Comparison of ENCODE assay signal across 25 cellular contexts in genomic region chr21:38504056-38504455, GRCh38. TPM values are rescaled to one million over a fixed set of nuclear protein-coding genes. Genes with fewer than 3 reads are reported as not detected.
DNase-seq lines count a peak whose midpoint lies in the region; ATAC-seq and TF ChIP-seq lines count a peak whose summit lies in the region.
"Had no signal": no experiment of that assay in that cellular context is flagged by ENCODE, and none has a peak within 500 bp of the region (broad histone marks: within the 10 kb centered on the region; RNA-seq: fewer than 3 reads in every experiment).

No MANE protein-coding gene starts in this region.

- H3K9me3 ChIP-seq in breast epithelium = no peaks in the 10 kb centered on the region
- H3K9me3 ChIP-seq in mesenchymal stem cell (ENCODE audit: control insufficient read depth, low read length) = no peaks in the 10 kb centered on the region
- H3K9me3 ChIP-seq in upper lobe of right lung = no peaks in the 10 kb centered on the region
- H3K9me3 ChIP-seq: SJCRH30 had no signal

- no peaks in the 10 kb centered on the region for H3K27me3 Mint-ChIP-seq in MCF 10A (ENCODE audit: insufficient read depth, unreplicated experiment)
- H3K27me3 Mint-ChIP-seq in endothelial cell (ENCODE audit: unreplicated experiment) = peaks cover 3% of the 10 kb centered on the region

- no peak for TF ChIP-seq POLR2A in breast epithelium (IDR thresholded peaks at IDR 0.05)

- no peak for DNase-seq in breast epithelium (ENCODE audit: low spot score in 2 of 2)
- DNase-seq in MCF 10A (ENCODE audit: unreplicated experiment) = no peak
- no peak for DNase-seq in endothelial cell (ENCODE audit: low spot score)
- DNase-seq in mesenchymal stem cell = no peak
- DNase-seq in upper lobe of right lung = no peak
- DNase-seq in COLO829 (ENCODE audit: low spot score) = no peak
- DNase-seq in GM20000 (ENCODE audit: low spot score) = no peak
- DNase-seq: activated CD4-positive, CD25-positive, alpha-beta regulatory T cell; activated CD8-positive, alpha-beta memory T cell treated with anti-CD3 and anti-CD28 coated beads for 24 hours; activated naive CD8-positive, alpha-beta T cell treated with anti-CD3 and anti-CD28 coated beads for 36 hours; effector memory CD8-positive, alpha-beta T cell; GDM1; Karpas-422; NCI-H1092; SJCRH30; small intestine; stimulated activated CD4-positive, alpha-beta T cell treated with anti-CD3 and anti-CD28 coated beads, Interleukin-4, amount 100 ng/mL, for 4 hours; substantia nigra had no signal

- H3K4ac ChIP-seq in mesenchymal stem cell (ENCODE audit: low read depth in 1 of 2, low read length in 2 of 2) = no peak overlapping the region

- no peak overlapping the region for H2BK120ac ChIP-seq in mesenchymal stem cell (ENCODE audit: low read depth, low read length)

- no peak overlapping the region for H2BK15ac ChIP-seq in mesenchymal stem cell (ENCODE audit: low read depth, poor library complexity, severe bottlenecking)

- POLR2A ChIA-PET in MCF 10A (lab: Yijun Ruan, JAX) = interaction anchor here (1.8 kb wide), 1 partner anchor 25 kb away, joined by 5 read pairs; no protein-coding TSS in a partner anchor

- TF ChIP-seq CTCF in breast epithelium (IDR thresholded peaks at IDR 0.05) (no peak), MCF 10A (IDR thresholded peaks at IDR 0.05; ENCODE audit: unreplicated experiment) (no peak), endothelial cell (IDR thresholded peaks at IDR 0.05; ENCODE audit: unreplicated experiment) (no peak), upper lobe of right lung (IDR thresholded peaks at IDR 0.05) (no peak), GM20000 (IDR thresholded peaks at IDR 0.05; ENCODE audit: extremely low read depth, missing control alignments) (no peak)

- no peak overlapping the region for H2AFZ ChIP-seq in mesenchymal stem cell (ENCODE audit: low read depth, low read length)
- H2AFZ ChIP-seq: parathyroid adenoma had no signal

- H3K4me2 ChIP-seq in mesenchymal stem cell (ENCODE audit: low read length, poor library complexity, severe bottlenecking) = no peak overlapping the region

- H3K27ac ChIP-seq in breast epithelium (peak overlapping the region; percentile 27 to 76), mesenchymal stem cell (ENCODE audit: low read length, poor library complexity, severe bottlenecking) (no peak overlapping the region), upper lobe of right lung (peak overlapping the region; percentile 72)
- H3K27ac ChIP-seq: cardiac muscle cell, parathyroid adenoma, SJCRH30 had no signal

- H2BK12ac ChIP-seq in mesenchymal stem cell (ENCODE audit: low read length in 2 of 2) = no peak overlapping the region

- H3K36me3 Mint-ChIP-seq in MCF 10A (ENCODE audit: insufficient read depth, unreplicated experiment) (no peaks in the 10 kb centered on the region), endothelial cell (ENCODE audit: low read depth, unreplicated experiment) (no peaks in the 10 kb centered on the region)
- H3K36me3 Mint-ChIP-seq: activated naive CD8-positive, alpha-beta T cell treated with anti-CD3 and anti-CD28 coated beads for 36 hours; CD14-positive monocyte had no signal

- H3K27me3 ChIP-seq in breast epithelium (no peaks in the 10 kb centered on the region), mesenchymal stem cell (ENCODE audit: control insufficient read depth in 1 of 2, insufficient read depth in 1 of 2, low read length in 2 of 2) (peaks cover 0 to 6% of the 10 kb centered on the region in 2 experiments), upper lobe of right lung (no peaks in the 10 kb centered on the region)
- H3K27me3 ChIP-seq: cardiac muscle cell had no signal

- CTCF ChIA-PET in MCF 10A (lab: Yijun Ruan, JAX) = interaction anchor here (0.6 to 2.2 kb wide), 6 partner anchors 164 to 634 kb away, joined by 3 to 11 read pairs (median 4); no protein-coding TSS in a partner anchor

- 84% methylated on average over 2 of the region's 2 CpGs for WGBS in mesenchymal stem cell

- H3K14ac ChIP-seq in mesenchymal stem cell (ENCODE audit: low read length in 2 of 2) = no peak overlapping the region

- no peaks in the 10 kb centered on the region for H3K79me1 ChIP-seq in mesenchymal stem cell (replicated peaks; ENCODE audit: low read length, poor library complexity, severe bottlenecking)

- no peak overlapping the region for H3K27ac Mint-ChIP-seq in MCF 10A (ENCODE audit: low read depth, unreplicated experiment)
- H3K27ac Mint-ChIP-seq in endothelial cell (ENCODE audit: unreplicated experiment) = peak overlapping the region; percentile 54
- H3K27ac Mint-ChIP-seq: activated naive CD8-positive, alpha-beta T cell treated with anti-CD3 and anti-CD28 coated beads for 36 hours; CD14-positive monocyte; effector memory CD8-positive, alpha-beta T cell; T-helper 2 cell treated with Interferon-gamma antibody and Interleukin-4, amounts not matched to agents 5 μg/mL and 100 μg/mL, for 36 hours had no signal

- H3K4me3 ChIP-seq in breast epithelium (peak overlapping the region; percentile 12 to 49 (median 19)), mesenchymal stem cell (ENCODE audit: insufficient read depth in 1 of 2, low read depth in 1 of 2, low read length in 2 of 2) (peak overlapping the region in 1 of 2 experiments; percentile 9), upper lobe of right lung (peak overlapping the region; percentile 38)
- H3K4me3 ChIP-seq: cardiac muscle cell, SJCRH30 had no signal

- intact Hi-C loops in breast epithelium (cut with DNase I; ENCODE audit: low total_unique reads) (no loop called here), MCF 10A (cut with micrococcal nuclease) (loop anchor here (2.0 to 10.0 kb wide), 2 partner anchors 141 to 301 kb away; partner anchors contain the start of gene ETS2), upper lobe of right lung (cut with DNase I) (loop anchor here (10.0 kb wide), 1 partner anchor 641 kb away; no protein-coding TSS in a partner anchor)

- H3K4me1 ChIP-seq in breast epithelium = peaks cover 0 to 2% of the 10 kb centered on the region in 2 donors
- peaks cover 4% of the 10 kb centered on the region for H3K4me1 ChIP-seq in mesenchymal stem cell (ENCODE audit: control insufficient read depth, insufficient read depth, low read depth, low read length)
- H3K4me1 ChIP-seq in upper lobe of right lung = peaks cover 4% of the 10 kb centered on the region
- H3K4me1 ChIP-seq: parathyroid adenoma, SJCRH30 had no signal

- H3K9ac ChIP-seq in mesenchymal stem cell (ENCODE audit: low read length) = peak overlapping the region; percentile 4
- H3K9ac ChIP-seq: parathyroid adenoma had no signal

- no peaks in the 10 kb centered on the region for H3K36me3 ChIP-seq in breast epithelium
- H3K36me3 ChIP-seq in mesenchymal stem cell (ENCODE audit: control insufficient read depth in 1 of 2, insufficient read depth in 2 of 2, low read depth in 1 of 2, low read length in 2 of 2) = no peaks in the 10 kb centered on the region
- no peaks in the 10 kb centered on the region for H3K36me3 ChIP-seq in upper lobe of right lung
- H3K36me3 ChIP-seq: cardiac muscle cell, SJCRH30 had no signal

- no peak overlapping the region for H2BK5ac ChIP-seq in mesenchymal stem cell (ENCODE audit: low read depth, low read length, poor library complexity, severe bottlenecking)

- no TSS peak for BruUV-seq in MCF 10A (replicated peaks; lab: Mats Ljungman, UMichigan)

- peaks cover 5% of the 10 kb centered on the region for H3K4me1 Mint-ChIP-seq in MCF 10A (ENCODE audit: insufficient read depth, unreplicated experiment)
- H3K4me1 Mint-ChIP-seq in endothelial cell (ENCODE audit: unreplicated experiment) = peaks cover 62% of the 10 kb centered on the region

- H4K91ac ChIP-seq in mesenchymal stem cell (ENCODE audit: low read length) = no peak overlapping the region

- no peak overlapping the region for H4K8ac ChIP-seq in mesenchymal stem cell (ENCODE audit: low read length)

- ATAC-seq in upper lobe of right lung (no peak), HG03175 (IDR thresholded peaks at IDR 0.05; ENCODE audit: unreplicated experiment) (no peak)
- ATAC-seq: effector memory CD8-positive, alpha-beta T cell; left lobe of liver had no signal

- H3K23ac ChIP-seq in mesenchymal stem cell (ENCODE audit: low read length in 2 of 2) = no peak overlapping the region

- H3K9me3 Mint-ChIP-seq in MCF 10A (ENCODE audit: unreplicated experiment) = no peaks in the 10 kb centered on the region
- H3K9me3 Mint-ChIP-seq in endothelial cell (ENCODE audit: unreplicated experiment) = no peaks in the 10 kb centered on the region
- H3K9me3 Mint-ChIP-seq: activated naive CD8-positive, alpha-beta T cell treated with anti-CD3 and anti-CD28 coated beads for 36 hours; CD14-positive monocyte; T-helper 2 cell treated with Interferon-gamma antibody and Interleukin-4, amounts not matched to agents 5 μg/mL and 100 μg/mL, for 36 hours had no signal

- H3K4me3 Mint-ChIP-seq in MCF 10A (ENCODE audit: unreplicated experiment) (no peak overlapping the region), endothelial cell (ENCODE audit: unreplicated experiment) (no peak overlapping the region)
- H3K4me3 Mint-ChIP-seq: activated naive CD8-positive, alpha-beta T cell treated with anti-CD3 and anti-CD28 coated beads for 36 hours; CD14-positive monocyte; effector memory CD8-positive, alpha-beta T cell; T-helper 2 cell treated with Interferon-gamma antibody and Interleukin-4, amounts not matched to agents 5 μg/mL and 100 μg/mL, for 36 hours had no signal

- no peak overlapping the region for H2AK5ac ChIP-seq in mesenchymal stem cell (ENCODE audit: low read length, severe bottlenecking)

- H3K18ac ChIP-seq in mesenchymal stem cell (ENCODE audit: low read depth in 1 of 2, low read length in 2 of 2) = no peak overlapping the region

RNA-seq across cellular contexts. Expression of gene ERG, which starts 5.8 kb away (rescaled TPM):
- 10 to 100 TPM; 12.2 to 21.0 (median 14.0) TPM for total RNA-seq in breast epithelium
- not detected in 2 replicates for total RNA-seq in MCF 10A (2022)
- total RNA-seq in endothelial cell (ENCODE audit: unreplicated experiment) = 133 TPM
- polyA plus RNA-seq in mesenchymal stem cell (2013, experiment 1 of 2) = 0.48 TPM
- 0.45 TPM for polyA plus RNA-seq in mesenchymal stem cell (2013, experiment 2 of 2)
- 36.7 TPM for total RNA-seq in upper lobe of right lung
- total RNA-seq: activated naive CD8-positive, alpha-beta T cell treated with anti-CD3 and anti-CD28 coated beads for 36 hours; fibroblast of villous mesenchyme; SJCRH30 had no signal
- polyA plus RNA-seq: cardiac muscle cell had no signal

Comparison
In these comparisons a context has a peak if more than half of its experiments do, and no peak if none do; other contexts are left out.
1. RNA of gene ERG, which starts 5.8 kb away (total RNA-seq): 133 TPM in endothelial cell (single experiment), 36.7 TPM in upper lobe of right lung (single experiment) and 12.2 to 21.0 TPM in breast epithelium; not detected in MCF 10A; every median in the first group is over 10 times any median in the second.